In the genomic region with DNA sequence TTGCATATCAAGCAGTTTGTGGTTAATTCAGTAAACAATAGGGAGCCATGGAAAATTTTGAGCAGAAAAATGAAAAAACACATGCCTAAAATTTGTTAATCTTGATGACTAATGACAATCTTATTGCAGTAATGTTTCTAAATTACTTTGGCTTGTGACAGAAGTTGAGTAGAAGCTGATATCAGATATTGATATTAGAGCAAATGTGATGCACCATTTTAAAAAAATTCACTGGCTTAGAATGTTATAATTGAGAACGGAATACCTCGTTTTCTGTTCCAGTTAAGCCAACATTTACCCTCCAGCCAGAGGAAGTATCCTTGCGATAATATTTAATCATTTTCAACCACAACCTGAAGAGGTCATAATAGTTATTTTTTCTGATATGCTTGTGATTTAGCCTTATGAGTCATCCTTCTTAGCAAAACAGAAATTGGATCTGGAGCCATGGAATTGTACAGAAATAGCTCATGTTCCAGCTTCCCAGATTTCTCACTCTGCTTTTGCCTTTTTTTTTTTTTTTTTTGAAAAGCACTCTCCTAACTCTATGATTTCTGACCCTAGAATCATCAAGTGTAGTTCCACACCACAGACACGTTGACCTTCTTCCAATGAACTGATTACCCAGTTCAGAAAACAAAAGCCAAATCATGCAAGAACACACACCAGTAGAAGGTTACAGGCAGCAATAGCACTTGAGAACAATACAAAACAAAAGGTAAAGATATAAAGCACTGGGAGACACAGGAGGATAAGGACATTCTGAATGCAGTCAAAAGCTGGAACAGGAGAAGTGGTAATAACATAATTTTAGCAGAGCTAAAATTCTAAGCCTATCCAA, we compare ENCODE assay signal across 8 cellular contexts.
DNase-seq lines count a peak whose midpoint lies in the region; ATAC-seq and TF ChIP-seq lines count a peak whose summit lies in the region.

No MANE protein-coding gene starts in this region.

- DNase-seq in GM04504 (ENCODE audit: low read depth) = peak; percentile 34
- DNase-seq in T-helper 2 cell = no peak
- DNase-seq in hippocampal formation (lab: John Stamatoyannopoulos, UW) = no peak

- no peak for TF ChIP-seq CTCF in gastroesophageal sphincter (IDR thresholded peaks at IDR 0.05)

- no peaks in the 10 kb centered on the region for H3K9me3 ChIP-seq in gastroesophageal sphincter
- no peaks in the 10 kb centered on the region for H3K9me3 ChIP-seq in skeletal muscle tissue (ENCODE audit: control insufficient read depth in 3 of 3, low read length in 3 of 3)

- no peak overlapping the region for H3K9ac ChIP-seq in skeletal muscle tissue (ENCODE audit: low read depth in 1 of 3, low read length in 3 of 3)

- H3K27me3 ChIP-seq in gastroesophageal sphincter = no peaks in the 10 kb centered on the region
- no peaks in the 10 kb centered on the region for H3K27me3 ChIP-seq in skeletal muscle tissue (ENCODE audit: control insufficient read depth in 3 of 3, insufficient read depth in 3 of 3, low read length in 3 of 3)

- TF ChIP-seq EP300 in gastroesophageal sphincter (IDR thresholded peaks at IDR 0.05) = no peak

- no peak for TF ChIP-seq POLR2A in gastroesophageal sphincter (IDR thresholded peaks at IDR 0.05)

- H3K4me1 ChIP-seq in gastroesophageal sphincter = peaks cover 9 to 52% (median 25%) of the 10 kb centered on the region in 3 donors
- peaks cover 0 to 7% (median 0%) of the 10 kb centered on the region in 3 donors for H3K4me1 ChIP-seq in skeletal muscle tissue (ENCODE audit: control insufficient read depth in 3 of 3, insufficient read depth in 3 of 3, low read length in 3 of 3)

- ATAC-seq in SK-N-SH treated with all-trans-retinoic acid at 6 μM for 48 hours (peak; percentile 92), gastroesophageal sphincter (peak; percentile 64), HG03025 (IDR thresholded peaks at IDR 0.05; ENCODE audit: low FRiP score, unreplicated experiment) (no peak), HG02885 (IDR thresholded peaks at IDR 0.05; ENCODE audit: poor library complexity, unreplicated experiment) (no peak)

- no peak overlapping the region for H3K4me3 ChIP-seq in gastroesophageal sphincter
- no peak overlapping the region for H3K4me3 ChIP-seq in skeletal muscle tissue (ENCODE audit: low read length in 3 of 3)

- WGBS in gastroesophageal sphincter (ENCODE audit: low coverage in 1 of 2), 2 donors = 26 to 28% methylated on average over 4 of the region's 4 CpGs

- H3K27ac ChIP-seq in gastroesophageal sphincter = peak overlapping the region in 3 of 4 donors; percentile 56 to 62 (median 60)
- H3K27ac ChIP-seq in skeletal muscle tissue (ENCODE audit: low read depth, low read length) = peak overlapping the region; percentile 34

- H3K36me3 ChIP-seq in gastroesophageal sphincter = no peaks in the 10 kb centered on the region
- no peaks in the 10 kb centered on the region for H3K36me3 ChIP-seq in skeletal muscle tissue (ENCODE audit: control insufficient read depth in 3 of 3, insufficient read depth in 3 of 3, low read length in 3 of 3)

TF ChIP-seq in SK-N-SH treated with all-trans-retinoic acid at 6 μM for 48 hours, 23 proteins besides CTCF, POLR2A, EP300 and RAD21:
- TF ChIP-seq CSDC2 (CRISPR knock-in tag; IDR thresholded peaks at IDR 0.05) (no peak), ISL1 (CRISPR knock-in tag; IDR thresholded peaks at IDR 0.05) (peak; percentile 74)

Comparison
In these comparisons a context has a peak if more than half of its experiments do, and no peak if none do; other contexts are left out.
1. ATAC-seq: peak in SK-N-SH treated with all-trans-retinoic acid at 6 μM for 48 hours (single experiment) and gastroesophageal sphincter (single experiment); none in HG03025 (single experiment) and HG02885 (single experiment).